Comparison of ENCODE assay signal across 20 cellular contexts in the genomic region with DNA sequence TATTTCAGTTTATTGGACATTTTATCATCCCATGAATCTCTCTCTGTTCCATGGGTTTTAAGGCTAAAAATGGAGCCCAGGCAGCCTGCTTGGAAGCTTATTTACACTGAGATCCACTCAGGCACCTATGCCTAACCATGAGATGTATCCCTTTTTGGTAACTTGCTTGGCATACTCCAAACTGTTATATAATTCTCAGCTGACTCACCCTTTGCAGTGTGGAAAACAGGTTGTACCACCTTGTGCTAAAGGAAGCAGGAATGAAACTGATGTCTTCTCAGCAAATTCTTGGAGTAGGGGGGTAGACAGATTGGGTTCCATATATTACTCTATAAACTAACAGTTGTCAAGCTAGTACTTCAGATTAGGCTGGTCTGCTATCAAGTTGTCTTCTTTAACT.
DNase-seq lines count a peak whose midpoint lies in the region; ATAC-seq and TF ChIP-seq lines count a peak whose summit lies in the region.
"Had no signal": no experiment of that assay in that cellular context is flagged by ENCODE, and none has a peak within 500 bp of the region (broad histone marks: within the 10 kb centered on the region; RNA-seq: fewer than 3 reads in every experiment).

No MANE protein-coding gene starts in this region.

- no peak overlapping the region for H3K4me2 ChIP-seq in PC-3 (ENCODE audit: low read length)
- H3K4me2 ChIP-seq: BLaER1 treated with 17β-estradiol and CSF1 and Interleukin-3, amounts not matched to agents 10 nM and 100 nM had no signal

- no peaks in the 10 kb centered on the region for H3K9me3 Mint-ChIP-seq in activated naive CD4-positive, alpha-beta T cell treated with anti-CD3 and anti-CD28 coated beads, Interleukin-2, amount 50 U/mL, for 72 hours
- H3K9me3 Mint-ChIP-seq: CD8-positive, alpha-beta memory T cell; IgD-negative memory B cell had no signal

- H2AFZ ChIP-seq in PC-3 (ENCODE audit: low read length) = no peak overlapping the region

- H3K79me2 ChIP-seq in PC-3 (ENCODE audit: low read length) = no peaks in the 10 kb centered on the region

- POLR2A ChIA-PET in PC-3 (lab: Charles Lee; ENCODE audit: unreplicated experiment) = no interaction called here

- no peaks in the 10 kb centered on the region for H3K36me3 ChIP-seq in PC-3 (ENCODE audit: low read depth, low read length)
- H3K36me3 ChIP-seq: BLaER1 treated with 17β-estradiol and CSF1 and Interleukin-3, amounts not matched to agents 10 nM and 100 nM; HAP-1 had no signal

- H3K27ac Mint-ChIP-seq in activated naive CD4-positive, alpha-beta T cell treated with anti-CD3 and anti-CD28 coated beads, Interleukin-2, amount 50 U/mL, for 72 hours = no peak overlapping the region
- H3K27ac Mint-ChIP-seq: CD8-positive, alpha-beta memory T cell; IgD-negative memory B cell had no signal

- peaks cover 10% of the 10 kb centered on the region; the same call in 1 of the 2 replicates for H3K4me1 ChIP-seq in PC-3 (ENCODE audit: insufficient read depth, low read length)
- H3K4me1 ChIP-seq: BLaER1 treated with 17β-estradiol and CSF1 and Interleukin-3, amounts not matched to agents 10 nM and 100 nM; HAP-1 had no signal

- no peaks in the 10 kb centered on the region for H3K9me3 ChIP-seq in PC-3 (ENCODE audit: low read length)
- H3K9me3 ChIP-seq: BLaER1 treated with 17β-estradiol and CSF1 and Interleukin-3, amounts not matched to agents 10 nM and 100 nM; HAP-1 had no signal

- H3K9ac ChIP-seq in PC-3 (ENCODE audit: low read length) = no peak overlapping the region
- H3K9ac ChIP-seq: BLaER1 treated with 17β-estradiol and CSF1 and Interleukin-3, amounts not matched to agents 10 nM and 100 nM had no signal

- H3F3A ChIP-seq in PC-3 (ENCODE audit: low read length, unreplicated experiment) = no peaks in the 10 kb centered on the region

- H3K9me2 ChIP-seq in PC-3 (replicated peaks; ENCODE audit: low read length) = no peaks in the 10 kb centered on the region

- H3K27me3 ChIP-seq in PC-3 (ENCODE audit: low read length) = no peaks in the 10 kb centered on the region
- H3K27me3 ChIP-seq: BLaER1 treated with 17β-estradiol and CSF1 and Interleukin-3, amounts not matched to agents 10 nM and 100 nM had no signal

- TF ChIP-seq CTCF in PC-3 (conservative IDR thresholded peaks at IDR 0.05; ENCODE audit: low read depth, low read length) = no peak

- BruUV-seq in PC-3 (replicated peaks; lab: Mats Ljungman, UMichigan) = no TSS peak

- no peaks in the 10 kb centered on the region for H4K20me1 ChIP-seq in PC-3 (ENCODE audit: low read length)
- H4K20me1 ChIP-seq: BLaER1 treated with 17β-estradiol and CSF1 and Interleukin-3, amounts not matched to agents 10 nM and 100 nM had no signal

- H3K4me3 ChIP-seq in PC-3 (ENCODE audit: low read length) = no peak overlapping the region
- H3K4me3 ChIP-seq: BLaER1 treated with 17β-estradiol and CSF1 and Interleukin-3, amounts not matched to agents 10 nM and 100 nM; HAP-1; SK-N-MC had no signal

- H3K27ac ChIP-seq in PC-3 (ENCODE audit: low read length) = peak overlapping the region; percentile 41
- H3K27ac ChIP-seq in caudate nucleus (ENCODE audit: low read depth, low read length) = peak overlapping the region; percentile 84
- H3K27ac ChIP-seq: BLaER1 treated with 17β-estradiol and CSF1 and Interleukin-3, amounts not matched to agents 10 nM and 100 nM; HL-60; SK-N-MC had no signal

- peak; percentile 82 for DNase-seq in PC-3
- peak in 4 of 61 donors; percentile 9 to 41 (median 24) for DNase-seq in caudate nucleus (lab: John Stamatoyannopoulos, UW)
- peak; percentile 9 for DNase-seq in kidney tubule cell (ENCODE audit: low spot score)
- DNase-seq in superior temporal gyrus (ENCODE audit: extremely low spot score) = peak; percentile 68
- DNase-seq in activated naive CD4-positive, alpha-beta T cell (lab: John Stamatoyannopoulos, UW) = no peak
- no peak for DNase-seq in activated naive CD4-positive, alpha-beta T cell treated with anti-CD3 and anti-CD28 coated beads, Interleukin-2, amount 50 U/mL, for 72 hours (ENCODE audit: low spot score in 2 of 2)
- DNase-seq: CD8-positive, alpha-beta memory T cell; DND-41; Karpas-422; NCI-H1048; NCI-H1436; NCI-H1930; NCI-H2171 treated with DMSO at 0.1 percent for 48 hours; SHP77 had no signal

- ATAC-seq in PC-3 (peak; percentile 78), GM21825 (IDR thresholded peaks at IDR 0.05; ENCODE audit: unreplicated experiment) (no peak)
- no peak for ATAC-seq in activated naive CD4-positive, alpha-beta T cell treated with anti-CD3 and anti-CD28 coated beads, Interleukin-2, amount 50 U/mL, for 72 hours

- no peaks in the 10 kb centered on the region for H3K36me3 Mint-ChIP-seq in activated naive CD4-positive, alpha-beta T cell treated with anti-CD3 and anti-CD28 coated beads, Interleukin-2, amount 50 U/mL, for 72 hours
- H3K36me3 Mint-ChIP-seq: CD8-positive, alpha-beta memory T cell; IgD-negative memory B cell had no signal

- intact Hi-C loops in PC-3 (cut with micrococcal nuclease) = loop anchor here (5.0 kb wide), 2 partner anchors 115 to 130 kb away; no protein-coding TSS in a partner anchor

- CTCF ChIA-PET in PC-3 (lab: Charles Lee) = no interaction called here

Comparison
In these comparisons a context has a peak if more than half of its experiments do, and no peak if none do; other contexts are left out.
1. DNase-seq: peak in PC-3 (single experiment), kidney tubule cell (single experiment) and superior temporal gyrus (single experiment); none in activated naive CD4-positive, alpha-beta T cell (0 of 4) and activated naive CD4-positive, alpha-beta T cell treated with anti-CD3 and anti-CD28 coated beads, Interleukin-2, amount 50 U/mL, for 72 hours (0 of 2).